16 cellular contexts compared by ENCODE assay signal in genomic region chr10:133264455-133264854, GRCh38. TPM values are rescaled to one million over a fixed set of nuclear protein-coding genes. Genes with fewer than 3 reads are reported as not detected.
DNase-seq lines count a peak whose midpoint lies in the region; ATAC-seq and TF ChIP-seq lines count a peak whose summit lies in the region.
"Had no signal": no experiment of that assay in that cellular context is flagged by ENCODE, and none has a peak within 500 bp of the region (broad histone marks: within the 10 kb centered on the region; RNA-seq: fewer than 3 reads in every experiment).

No MANE protein-coding gene starts in this region.

- intact Hi-C loops in activated T-helper 2 cell treated with anti-CD3 and anti-CD28 coated beads, Interferon-gamma antibody, Interleukin-2, Interleukin-4, amounts not matched to agents 10 μg/mL and 5 μg/mL and 100 μg/mL, durations not matched to agents 14 hours and 24 hours and 36 hours (cut with micrococcal nuclease), result no loop called here
- intact Hi-C loops in right lobe of liver (cut with DNase I), result no loop called here

- CTCF ChIA-PET in activated CD8-positive, alpha-beta memory T cell treated with anti-CD3 and anti-CD28 coated beads, Interleukin-2, amount 10 ng/mL, durations not matched to agents 7 days and 5 days (lab: Charles Lee), result interaction anchor here (0.9 to 2.9 kb wide), 5 partner anchors 11 to 65 kb away, joined by 4 to 12 read pairs (median 6); partner anchors contain the start of gene ADAM8

- TF ChIP-seq POLR2A in right lobe of liver (IDR thresholded peaks at IDR 0.05), result no peak

- H3K27me3 ChIP-seq in neuronal stem cell (ENCODE audit: control insufficient read depth in 3 of 3, insufficient read depth in 3 of 3, low read depth in 1 of 3, low read length in 3 of 3), result peaks cover 0 to 5% (median 4%) of the 10 kb centered on the region in 3 experiments
- no peaks in the 10 kb centered on the region for H3K27me3 ChIP-seq in right lobe of liver
- H3K27me3 ChIP-seq: SJCRH30 had no signal

- H3K27ac Mint-ChIP-seq in activated CD8-positive, alpha-beta memory T cell treated with anti-CD3 and anti-CD28 coated beads, Interleukin-2, amount 10 ng/mL, durations not matched to agents 7 days and 5 days, result peak overlapping the region; percentile 26
- H3K27ac Mint-ChIP-seq in activated T-helper 2 cell treated with anti-CD3 and anti-CD28 coated beads, Interferon-gamma antibody, Interleukin-2, Interleukin-4, amounts not matched to agents 10 μg/mL and 5 μg/mL and 100 μg/mL, durations not matched to agents 14 hours and 24 hours and 36 hours, result no peak overlapping the region

- H3K18ac ChIP-seq in neuronal stem cell (ENCODE audit: low read length), result no peak overlapping the region

- H3K9me3 Mint-ChIP-seq in activated CD8-positive, alpha-beta memory T cell treated with anti-CD3 and anti-CD28 coated beads, Interleukin-2, amount 10 ng/mL, durations not matched to agents 7 days and 5 days (ENCODE audit: low read depth), result no peaks in the 10 kb centered on the region
- H3K9me3 Mint-ChIP-seq in activated T-helper 2 cell treated with anti-CD3 and anti-CD28 coated beads, Interferon-gamma antibody, Interleukin-2, Interleukin-4, amounts not matched to agents 10 μg/mL and 5 μg/mL and 100 μg/mL, durations not matched to agents 14 hours and 24 hours and 36 hours, result no peaks in the 10 kb centered on the region

- no peak overlapping the region for H3K4me2 ChIP-seq in neuronal stem cell (ENCODE audit: insufficient read depth, low read length, poor library complexity, severe bottlenecking)

- no CpG with 5 or more reads among the region's 9 CpGs for WGBS in neuronal stem cell (ENCODE audit: extremely low coverage in 2 of 2, insufficient read length in 2 of 2, insufficient replicate concordance in 1 of 2), 2 donors
- WGBS in right lobe of liver (ENCODE audit: insufficient coverage, low coverage, low lambda C conversion rate, missing lambda C conversion rate), result 44% methylated on average over 3 of the region's 9 CpGs

- no peak for TF ChIP-seq CTCF in GM20000 (IDR thresholded peaks at IDR 0.05; ENCODE audit: extremely low read depth, missing control alignments)
- TF ChIP-seq CTCF in right lobe of liver (IDR thresholded peaks at IDR 0.05), result no peak

- H3K23ac ChIP-seq in neuronal stem cell (ENCODE audit: low read depth, low read length, poor library complexity), result no peak overlapping the region

- peaks cover 3% of the 10 kb centered on the region for H3K79me1 ChIP-seq in neuronal stem cell (ENCODE audit: low read depth, low read length)

- H4K91ac ChIP-seq in neuronal stem cell (ENCODE audit: low read depth, low read length, poor library complexity), result no peak overlapping the region

- peak overlapping the region; percentile 21 for H3K9ac ChIP-seq in neuronal stem cell (ENCODE audit: low read depth, low read length, poor library complexity)
- H3K9ac ChIP-seq: parathyroid adenoma had no signal

- H3K4me3 Mint-ChIP-seq in activated CD8-positive, alpha-beta memory T cell treated with anti-CD3 and anti-CD28 coated beads, Interleukin-2, amount 10 ng/mL, durations not matched to agents 7 days and 5 days, result peak overlapping the region; percentile 19
- H3K4me3 Mint-ChIP-seq in activated T-helper 2 cell treated with anti-CD3 and anti-CD28 coated beads, Interferon-gamma antibody, Interleukin-2, Interleukin-4, amounts not matched to agents 10 μg/mL and 5 μg/mL and 100 μg/mL, durations not matched to agents 14 hours and 24 hours and 36 hours (ENCODE audit: low read depth), result peak overlapping the region; percentile 38

- H3K36me3 ChIP-seq in neuronal stem cell (replicated peaks in 1 of 2; ENCODE audit: control insufficient read depth in 2 of 2, insufficient read depth in 2 of 2, low read length in 2 of 2), result no peaks in the 10 kb centered on the region
- H3K36me3 ChIP-seq in right lobe of liver, result no peaks in the 10 kb centered on the region
- H3K36me3 ChIP-seq: SJCRH30 had no signal

- H4K8ac ChIP-seq in neuronal stem cell (ENCODE audit: low read depth, low read length), result no peak overlapping the region

- H2BK120ac ChIP-seq in neuronal stem cell (ENCODE audit: low read depth, low read length), result no peak overlapping the region

- H2BK12ac ChIP-seq in neuronal stem cell (ENCODE audit: low read length), result no peak overlapping the region

- H3K14ac ChIP-seq in neuronal stem cell (ENCODE audit: low read length), result peak overlapping the region; percentile 17

- H2AFZ ChIP-seq in neuronal stem cell (ENCODE audit: low read length), result no peak overlapping the region
- H2AFZ ChIP-seq: parathyroid adenoma had no signal

- H3K27ac ChIP-seq in neuronal stem cell (replicated peaks; ENCODE audit: low read length) (no peak overlapping the region), right lobe of liver (no peak overlapping the region)
- H3K27ac ChIP-seq: parathyroid adenoma, SJCRH30 had no signal

- H2AK5ac ChIP-seq in neuronal stem cell (ENCODE audit: low read depth, low read length), result peak overlapping the region; percentile 74

- H3K4me3 ChIP-seq in neuronal stem cell (ENCODE audit: low read length in 2 of 2), result no peak overlapping the region
- H3K4me3 ChIP-seq in right lobe of liver, result no peak overlapping the region
- H3K4me3 ChIP-seq: SJCRH30 had no signal

- H3K4me1 ChIP-seq in neuronal stem cell (ENCODE audit: control insufficient read depth in 2 of 2, insufficient read depth in 1 of 2, low read depth in 1 of 2, low read length in 2 of 2) (peaks cover 11 to 27% of the 10 kb centered on the region in 2 donors), right lobe of liver (peaks cover 0 to 3% (median 0%) of the 10 kb centered on the region in 4 donors)
- H3K4me1 ChIP-seq: parathyroid adenoma had no signal

- peaks cover 52% of the 10 kb centered on the region for H3K4me1 Mint-ChIP-seq in activated CD8-positive, alpha-beta memory T cell treated with anti-CD3 and anti-CD28 coated beads, Interleukin-2, amount 10 ng/mL, durations not matched to agents 7 days and 5 days
- peaks cover 39% of the 10 kb centered on the region for H3K4me1 Mint-ChIP-seq in activated T-helper 2 cell treated with anti-CD3 and anti-CD28 coated beads, Interferon-gamma antibody, Interleukin-2, Interleukin-4, amounts not matched to agents 10 μg/mL and 5 μg/mL and 100 μg/mL, durations not matched to agents 14 hours and 24 hours and 36 hours (ENCODE audit: low read depth)

- peak; percentile 77 for DNase-seq in activated CD8-positive, alpha-beta memory T cell treated with anti-CD3 and anti-CD28 coated beads, Interleukin-2, amount 10 ng/mL, durations not matched to agents 7 days and 5 days
- DNase-seq in activated CD8-positive, alpha-beta memory T cell treated with anti-CD3 and anti-CD28 coated beads for 24 hours, result no peak
- peak; percentile 30 to 34 for DNase-seq in NOMO-1 (lab: John Stamatoyannopoulos, UW; ENCODE audit: unreplicated experiment in 2 of 2)
- no peak for DNase-seq in activated T-helper 2 cell treated with anti-CD3 and anti-CD28 coated beads, Interferon-gamma antibody, Interleukin-2, Interleukin-4, amounts not matched to agents 10 μg/mL and 5 μg/mL and 100 μg/mL, durations not matched to agents 14 hours and 24 hours and 36 hours (ENCODE audit: low spot score)
- DNase-seq in neuronal stem cell (ENCODE audit: low spot score), result no peak
- DNase-seq in GM20000 (ENCODE audit: low spot score), result no peak
- no peak for DNase-seq in right lobe of liver
- DNase-seq: activated CD4-positive, CD25-positive, alpha-beta regulatory T cell treated with anti-CD3 and anti-CD28 coated beads, Interleukin-2, amount 50 U/mL, for 72 hours; mesendoderm; NCI-H2081 treated with DMSO at 0.1 percent for 48 hours; NCI-H82; SJCRH30; trophoblast cell had no signal

- H3K9me3 ChIP-seq in neuronal stem cell (replicated peaks in 1 of 2; ENCODE audit: control insufficient read depth in 2 of 2, insufficient read depth in 1 of 2, low read depth in 1 of 2, low read length in 2 of 2) (no peaks in the 10 kb centered on the region), right lobe of liver (no peaks in the 10 kb centered on the region)
- H3K9me3 ChIP-seq: SJCRH30 had no signal

- no peaks in the 10 kb centered on the region for H3K27me3 Mint-ChIP-seq in activated CD8-positive, alpha-beta memory T cell treated with anti-CD3 and anti-CD28 coated beads, Interleukin-2, amount 10 ng/mL, durations not matched to agents 7 days and 5 days
- H3K27me3 Mint-ChIP-seq in activated T-helper 2 cell treated with anti-CD3 and anti-CD28 coated beads, Interferon-gamma antibody, Interleukin-2, Interleukin-4, amounts not matched to agents 10 μg/mL and 5 μg/mL and 100 μg/mL, durations not matched to agents 14 hours and 24 hours and 36 hours (ENCODE audit: low read depth), result no peaks in the 10 kb centered on the region

- no peak overlapping the region for H3K4ac ChIP-seq in neuronal stem cell (ENCODE audit: low read length)

- peak overlapping the region; percentile 49 for H2BK15ac ChIP-seq in neuronal stem cell (ENCODE audit: low read length)

- H2BK5ac ChIP-seq in neuronal stem cell (ENCODE audit: low read length), result no peak overlapping the region

- H3K36me3 Mint-ChIP-seq in activated CD8-positive, alpha-beta memory T cell treated with anti-CD3 and anti-CD28 coated beads, Interleukin-2, amount 10 ng/mL, durations not matched to agents 7 days and 5 days, result peaks cover 7% of the 10 kb centered on the region
- peaks cover 30% of the 10 kb centered on the region for H3K36me3 Mint-ChIP-seq in activated T-helper 2 cell treated with anti-CD3 and anti-CD28 coated beads, Interferon-gamma antibody, Interleukin-2, Interleukin-4, amounts not matched to agents 10 μg/mL and 5 μg/mL and 100 μg/mL, durations not matched to agents 14 hours and 24 hours and 36 hours (ENCODE audit: low read depth)

- peak; percentile 28 for ATAC-seq in activated CD8-positive, alpha-beta memory T cell treated with anti-CD3 and anti-CD28 coated beads, Interleukin-2, amount 10 ng/mL, durations not matched to agents 7 days and 5 days
- no peak for ATAC-seq in HG02852 (IDR thresholded peaks at IDR 0.05; ENCODE audit: unreplicated experiment)
- no peak for ATAC-seq in right lobe of liver

RNA-seq across cellular contexts. Expression of gene ADAM8, which starts 12.2 kb away (rescaled TPM):
- 100 to 1,000 TPM; 142 to 173 TPM for total RNA-seq in activated CD8-positive, alpha-beta memory T cell treated with anti-CD3 and anti-CD28 coated beads, Interleukin-2, amount 10 ng/mL, durations not matched to agents 7 days and 5 days
- total RNA-seq in activated T-helper 2 cell treated with anti-CD3 and anti-CD28 coated beads, Interferon-gamma antibody, Interleukin-2, Interleukin-4, amounts not matched to agents 10 μg/mL and 5 μg/mL and 100 μg/mL, durations not matched to agents 14 hours and 24 hours and 36 hours, result 214 and 220 TPM in 2 replicates
- polyA plus RNA-seq in neuronal stem cell (2013, experiment 1 of 2), result 1.1 TPM
- 1.3 TPM for polyA plus RNA-seq in neuronal stem cell (2013, experiment 2 of 2)
- total RNA-seq in right lobe of liver, result 1 to 10 TPM; 2.6 to 8.8 (median 5.2) TPM

RNA-seq across cellular contexts. Expression of gene VENTX, which starts 26.8 kb away (rescaled TPM):
- total RNA-seq in activated CD8-positive, alpha-beta memory T cell treated with anti-CD3 and anti-CD28 coated beads, Interleukin-2, amount 10 ng/mL, durations not matched to agents 7 days and 5 days, result under 1 TPM in 1 of 2 experiments, not detected in 1; 0.12 TPM
- total RNA-seq in activated T-helper 2 cell treated with anti-CD3 and anti-CD28 coated beads, Interferon-gamma antibody, Interleukin-2, Interleukin-4, amounts not matched to agents 10 μg/mL and 5 μg/mL and 100 μg/mL, durations not matched to agents 14 hours and 24 hours and 36 hours, result 0.07 TPM in 1 of 2 replicates, not detected in the other
- polyA plus RNA-seq in neuronal stem cell (2013, experiment 1 of 2), result 0.42 TPM
- 0.35 TPM for polyA plus RNA-seq in neuronal stem cell (2013, experiment 2 of 2)
- under 1 TPM; 0.09 to 0.38 (median 0.19) TPM for total RNA-seq in right lobe of liver
- total RNA-seq: Daoy had no signal

RNA-seq across cellular contexts. Expression of gene UTF1, which starts 34.4 kb away (rescaled TPM):
- total RNA-seq in activated CD8-positive, alpha-beta memory T cell treated with anti-CD3 and anti-CD28 coated beads, Interleukin-2, amount 10 ng/mL, durations not matched to agents 7 days and 5 days, result not detected
- 0.16 and 0.28 TPM in 2 replicates for total RNA-seq in activated T-helper 2 cell treated with anti-CD3 and anti-CD28 coated beads, Interferon-gamma antibody, Interleukin-2, Interleukin-4, amounts not matched to agents 10 μg/mL and 5 μg/mL and 100 μg/mL, durations not matched to agents 14 hours and 24 hours and 36 hours
- polyA plus RNA-seq in neuronal stem cell (2013, experiment 1 of 2), result 0.35 TPM
- 0.33 TPM for polyA plus RNA-seq in neuronal stem cell (2013, experiment 2 of 2)
- total RNA-seq in right lobe of liver, result not detected
- total RNA-seq: Daoy, SJCRH30 had no signal

RNA-seq across cellular contexts. Expression of gene TUBGCP2, which starts 44.2 kb away (rescaled TPM):
- 10 to 100 TPM; 60.4 to 64.7 TPM for total RNA-seq in activated CD8-positive, alpha-beta memory T cell treated with anti-CD3 and anti-CD28 coated beads, Interleukin-2, amount 10 ng/mL, durations not matched to agents 7 days and 5 days
- 60.4 and 64.7 TPM in 2 replicates for total RNA-seq in activated T-helper 2 cell treated with anti-CD3 and anti-CD28 coated beads, Interferon-gamma antibody, Interleukin-2, Interleukin-4, amounts not matched to agents 10 μg/mL and 5 μg/mL and 100 μg/mL, durations not matched to agents 14 hours and 24 hours and 36 hours
- polyA plus RNA-seq in neuronal stem cell (2013, experiment 1 of 2), result 33.5 TPM
- polyA plus RNA-seq in neuronal stem cell (2013, experiment 2 of 2), result 35.6 TPM
- total RNA-seq in right lobe of liver, result 10 to 100 TPM; 19.6 to 30.0 (median 25.6) TPM

RNA-seq across cellular contexts. Expression of gene ZNF511, which starts 44.3 kb away (rescaled TPM):
- total RNA-seq in activated CD8-positive, alpha-beta memory T cell treated with anti-CD3 and anti-CD28 coated beads, Interleukin-2, amount 10 ng/mL, durations not matched to agents 7 days and 5 days, result 10 to 100 TPM; 50.7 to 60.1 TPM
- total RNA-seq in activated T-helper 2 cell treated with anti-CD3 and anti-CD28 coated beads, Interferon-gamma antibody, Interleukin-2, Interleukin-4, amounts not matched to agents 10 μg/mL and 5 μg/mL and 100 μg/mL, durations not matched to agents 14 hours and 24 hours and 36 hours, result 88.4 and 89.7 TPM in 2 replicates
- polyA plus RNA-seq in neuronal stem cell (2013, experiment 1 of 2), result 40.1 TPM
- polyA plus RNA-seq in neuronal stem cell (2013, experiment 2 of 2), result 35.5 TPM
- total RNA-seq in right lobe of liver, result 10 to 100 TPM; 17.4 to 30.2 (median 25.9) TPM

Comparison
In these comparisons a context has a peak if more than half of its experiments do, and no peak if none do; other contexts are left out.
1. DNase-seq: peak in activated CD8-positive, alpha-beta memory T cell treated with anti-CD3 and anti-CD28 coated beads, Interleukin-2, amount 10 ng/mL, durations not matched to agents 7 days and 5 days (single experiment) and NOMO-1 (2 of 2); none in activated CD8-positive, alpha-beta memory T cell treated with anti-CD3 and anti-CD28 coated beads for 24 hours (single experiment), activated T-helper 2 cell treated with anti-CD3 and anti-CD28 coated beads, Interferon-gamma antibody, Interleukin-2, Interleukin-4, amounts not matched to agents 10 μg/mL and 5 μg/mL and 100 μg/mL, durations not matched to agents 14 hours and 24 hours and 36 hours (single experiment), neuronal stem cell (single experiment), GM20000 (single experiment) and right lobe of liver (0 of 3).
2. RNA of gene ADAM8, which starts 12.2 kb away (total RNA-seq): 214 to 220 TPM in activated T-helper 2 cell treated with anti-CD3 and anti-CD28 coated beads, Interferon-gamma antibody, Interleukin-2, Interleukin-4, amounts not matched to agents 10 μg/mL and 5 μg/mL and 100 μg/mL, durations not matched to agents 14 hours and 24 hours and 36 hours and 142 to 173 TPM in activated CD8-positive, alpha-beta memory T cell treated with anti-CD3 and anti-CD28 coated beads, Interleukin-2, amount 10 ng/mL, durations not matched to agents 7 days and 5 days; 2.6 to 8.8 TPM in right lobe of liver; every median in the first group is over 10 times any median in the second.